8 cellular contexts compared by ENCODE assay signal in genomic region chr16:88437367-88437964, GRCh38. TPM values are rescaled to one million over a fixed set of nuclear protein-coding genes. Genes with fewer than 3 reads are reported as not detected.
DNase-seq lines count a peak whose midpoint lies in the region; ATAC-seq and TF ChIP-seq lines count a peak whose summit lies in the region.

No MANE protein-coding gene starts in this region.

- no peaks in the 10 kb centered on the region for H3K9me2 ChIP-seq in GM23248 (ENCODE audit: insufficient read depth)
- no peaks in the 10 kb centered on the region for H3K9me2 ChIP-seq in SK-N-SH

- H3K9me3 ChIP-seq in GM23248 (ENCODE audit: low read depth) (no peaks in the 10 kb centered on the region), SK-N-SH (no peaks in the 10 kb centered on the region), right cardiac atrium (ENCODE audit: control insufficient read depth, low read length) (no peaks in the 10 kb centered on the region)

- TF ChIP-seq EP300 in SK-N-SH (IDR thresholded peaks at IDR 0.05; ENCODE audit: borderline replicate concordance in 1 of 2, low read depth in 1 of 2, low read length in 1 of 2): no peak

- POLR2A ChIA-PET in SK-N-SH (lab: Yijun Ruan, JAX): interaction anchor here (0.6 kb wide), 1 partner anchor 388 kb away, joined by 3 read pairs; no protein-coding TSS in a partner anchor

- H2AFZ ChIP-seq in GM23248: no peak overlapping the region
- no peak overlapping the region for H2AFZ ChIP-seq in SK-N-SH (ENCODE audit: low read depth)

- TF ChIP-seq RAD21 in SK-N-SH (IDR thresholded peaks at IDR 0.05; ENCODE audit: low read length): peak; percentile 79

- H3K4me2 ChIP-seq in GM23248 (ENCODE audit: unreplicated experiment) (no peak overlapping the region), SK-N-SH (no peak overlapping the region)

- ATAC-seq in right cardiac atrium (peak; percentile 6 to 32), HG03175 (IDR thresholded peaks at IDR 0.05; ENCODE audit: unreplicated experiment) (no peak)

- TF ChIP-seq CTCF in SK-N-SH (IDR thresholded peaks at IDR 0.05): peak; percentile 83

- H3F3A ChIP-seq in GM23248 (ENCODE audit: insufficient read depth): no peaks in the 10 kb centered on the region
- H3F3A ChIP-seq in SK-N-SH (replicated peaks; ENCODE audit: insufficient read depth): no peaks in the 10 kb centered on the region

- no peaks in the 10 kb centered on the region for H3K27me3 ChIP-seq in GM23248 (replicated peaks; ENCODE audit: insufficient read depth)
- H3K27me3 ChIP-seq in SK-N-SH (ENCODE audit: insufficient read depth): no peaks in the 10 kb centered on the region
- H3K27me3 ChIP-seq in right cardiac atrium (ENCODE audit: control insufficient read depth, insufficient read depth): no peaks in the 10 kb centered on the region
- H3K27me3 ChIP-seq in H7 (ENCODE audit: control insufficient read depth, insufficient read depth, low read length): no peaks in the 10 kb centered on the region

- H3K4me1 ChIP-seq in GM23248 (ENCODE audit: insufficient read depth) (no peaks in the 10 kb centered on the region), SK-N-SH (ENCODE audit: control insufficient read depth in 1 of 2, insufficient read depth in 2 of 2, low read depth in 1 of 2, low read length in 1 of 2) (peaks cover 0 to 9% of the 10 kb centered on the region in 2 experiments; a peak in 1 of 4 replicates), right cardiac atrium (ENCODE audit: control insufficient read depth, insufficient read depth, low read length) (no peaks in the 10 kb centered on the region)

- CTCF ChIA-PET in SK-N-SH (lab: Yijun Ruan, JAX): interaction anchor here (0.6 to 4.8 kb wide), 59 partner anchors 10 to 658 kb away, joined by 3 to 48 read pairs (median 4); partner anchors contain the start of genes CA5A and ZNF469

- intact Hi-C loops in right cardiac atrium (cut with DNase I): loop anchor here (5.0 to 10.0 kb wide), 3 partner anchors 240 to 453 kb away; no protein-coding TSS in a partner anchor

- in situ Hi-C loops in ACHN (cut with HindIII; ENCODE audit: low pct_ligation_motif_present, low pct_unique_long_range_greater_than_20kb, low sequenced_read_pairs) (loop anchor here (25.0 kb wide), 1 partner anchor 100 kb away; no protein-coding TSS in a partner anchor), GM23248 (cut with MboI) (no loop called here)

- H3K4me3 ChIP-seq in GM23248: no peak overlapping the region
- H3K4me3 ChIP-seq in SK-N-SH (ENCODE audit: low read depth in 2 of 2, low read length in 1 of 2): peak overlapping the region in 1 of 2 experiments; percentile 52; a peak in 1 of 4 replicates
- H3K4me3 ChIP-seq in right cardiac atrium (ENCODE audit: low read length): no peak overlapping the region
- H3K4me3 ChIP-seq in H7 (ENCODE audit: insufficient read depth, low read depth, low read length): no peak overlapping the region

- H3K79me2 ChIP-seq in GM23248 (ENCODE audit: insufficient read depth) (no peaks in the 10 kb centered on the region), SK-N-SH (ENCODE audit: insufficient read depth) (no peaks in the 10 kb centered on the region)

- H4K20me1 ChIP-seq in GM23248 (ENCODE audit: insufficient read depth): no peaks in the 10 kb centered on the region
- H4K20me1 ChIP-seq in SK-N-SH (ENCODE audit: insufficient read depth): no peaks in the 10 kb centered on the region

- H3K36me3 ChIP-seq in GM23248 (ENCODE audit: low read depth) (no peaks in the 10 kb centered on the region), SK-N-SH (replicated peaks in 1 of 2; ENCODE audit: control insufficient read depth in 1 of 2, insufficient read depth in 2 of 2, low read length in 1 of 2) (no peaks in the 10 kb centered on the region), H7 (replicated peaks; ENCODE audit: control insufficient read depth, insufficient read depth, low read length) (no peaks in the 10 kb centered on the region)

- H3K9ac ChIP-seq in GM23248 (no peak overlapping the region), SK-N-SH (no peak overlapping the region)

- DNase-seq in ACHN (peak; percentile 51), GM23248 (peak; percentile 49), SK-N-SH (peak; percentile 95), right cardiac atrium (peak; percentile 61 to 85 (median 80)), H7 (no peak)
- peak; percentile 76 for DNase-seq in activated naive CD4-positive, alpha-beta T cell treated with anti-CD3 and anti-CD28 coated beads, Interleukin-2, amount 50 U/mL, for 16 hours
- DNase-seq in stimulated activated CD4-positive, alpha-beta T cell treated with anti-CD3 and anti-CD28 coated beads, Interleukin-1b, Interleukin-23, amount 100 ng/mL, for 48 hours: peak; percentile 65

- WGBS in GM23248 (ENCODE audit: low coverage in 1 of 2, low lambda C conversion rate in 2 of 2, missing lambda C conversion rate in 2 of 2), 2 experiments: 67 to 72% methylated on average over 40 to 41 of the region's 55 CpGs
- WGBS in SK-N-SH (ENCODE audit: low lambda C conversion rate): 57% methylated on average over 7 of the region's 55 CpGs
- 47% methylated on average over 55 of the region's 55 CpGs for WGBS in right cardiac atrium

- no peak overlapping the region for H3K27ac ChIP-seq in GM23248
- H3K27ac ChIP-seq in SK-N-SH (ENCODE audit: low read depth in 2 of 2, low read length in 1 of 2): no peak overlapping the region; a peak in 1 of 4 replicates
- no peak overlapping the region for H3K27ac ChIP-seq in right cardiac atrium (ENCODE audit: low read length)

TF ChIP-seq in SK-N-SH, 30 proteins besides CTCF, POLR2A, EP300 and RAD21:
- TF ChIP-seq RCOR1 (IDR thresholded peaks at IDR 0.05; ENCODE audit: low read length) (no peak), TAF1 (IDR thresholded peaks at IDR 0.05; ENCODE audit: borderline replicate concordance, low read depth, low read length) (no peak), SMC3 (IDR thresholded peaks at IDR 0.05; ENCODE audit: low read depth, low read length) (peak; percentile 83), FOSL2 (IDR thresholded peaks at IDR 0.05; ENCODE audit: borderline replicate concordance, low read depth) (no peak)
- TF ChIP-seq, protein P1, sequence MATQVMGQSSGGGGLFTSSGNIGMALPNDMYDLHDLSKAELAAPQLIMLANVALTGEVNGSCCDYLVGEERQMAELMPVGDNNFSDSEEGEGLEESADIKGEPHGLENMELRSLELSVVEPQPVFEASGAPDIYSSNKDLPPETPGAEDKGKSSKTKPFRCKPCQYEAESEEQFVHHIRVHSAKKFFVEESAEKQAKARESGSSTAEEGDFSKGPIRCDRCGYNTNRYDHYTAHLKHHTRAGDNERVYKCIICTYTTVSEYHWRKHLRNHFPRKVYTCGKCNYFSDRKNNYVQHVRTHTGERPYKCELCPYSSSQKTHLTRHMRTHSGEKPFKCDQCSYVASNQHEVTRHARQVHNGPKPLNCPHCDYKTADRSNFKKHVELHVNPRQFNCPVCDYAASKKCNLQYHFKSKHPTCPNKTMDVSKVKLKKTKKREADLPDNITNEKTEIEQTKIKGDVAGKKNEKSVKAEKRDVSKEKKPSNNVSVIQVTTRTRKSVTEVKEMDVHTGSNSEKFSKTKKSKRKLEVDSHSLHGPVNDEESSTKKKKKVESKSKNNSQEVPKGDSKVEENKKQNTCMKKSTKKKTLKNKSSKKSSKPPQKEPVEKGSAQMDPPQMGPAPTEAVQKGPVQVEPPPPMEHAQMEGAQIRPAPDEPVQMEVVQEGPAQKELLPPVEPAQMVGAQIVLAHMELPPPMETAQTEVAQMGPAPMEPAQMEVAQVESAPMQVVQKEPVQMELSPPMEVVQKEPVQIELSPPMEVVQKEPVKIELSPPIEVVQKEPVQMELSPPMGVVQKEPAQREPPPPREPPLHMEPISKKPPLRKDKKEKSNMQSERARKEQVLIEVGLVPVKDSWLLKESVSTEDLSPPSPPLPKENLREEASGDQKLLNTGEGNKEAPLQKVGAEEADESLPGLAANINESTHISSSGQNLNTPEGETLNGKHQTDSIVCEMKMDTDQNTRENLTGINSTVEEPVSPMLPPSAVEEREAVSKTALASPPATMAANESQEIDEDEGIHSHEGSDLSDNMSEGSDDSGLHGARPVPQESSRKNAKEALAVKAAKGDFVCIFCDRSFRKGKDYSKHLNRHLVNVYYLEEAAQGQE (IDR thresholded peaks at IDR 0.05; ENCODE audit: low read depth, low read length): no peak

RNA-seq across cellular contexts. Expression of gene ZFPM1, which starts 15.6 kb away (rescaled TPM):
- total RNA-seq in GM23248 (2014; rRNA removed; shearing (Covaris generic)): 0.25 and 2.4 TPM in 2 replicates
- polyA plus RNA-seq in GM23248 (2016; fragmentation: Nextera tagmentation; extraction: Ambion mirVana): 0.06 and 0.14 TPM in 2 replicates
- 0.54 and 1.2 TPM in 2 replicates for polyA plus RNA-seq in SK-N-SH (2012; rRNA removed)
- 0.54 and 1.0 TPM in 2 replicates for polyA plus RNA-seq in SK-N-SH (2012; cell fraction: cytosol; rRNA removed)
- 3.8 and 5.6 TPM in 2 replicates for polyA plus RNA-seq in SK-N-SH (2012; cell fraction: nucleus; rRNA removed)
- total RNA-seq in right cardiac atrium: 10 to 100 TPM in 1 of 4 donors, 1 to 10 TPM in 3; 8.1 to 11.4 (median 8.7) TPM
- polyA plus RNA-seq in right cardiac atrium: 7.7 TPM
- total RNA-seq in H7 (2014; rRNA removed; shearing (Covaris generic)): 1.1 and 1.7 TPM in 2 replicates

RNA-seq across cellular contexts. Expression of gene ZNF469, which starts 54.7 kb away (rescaled TPM):
- total RNA-seq in GM23248 (2014; rRNA removed; shearing (Covaris generic)): 2.3 and 2.6 TPM in 2 replicates
- polyA plus RNA-seq in GM23248 (2016; fragmentation: Nextera tagmentation; extraction: Ambion mirVana) (0.65 and 0.70 TPM in 2 replicates), SK-N-SH (2012; rRNA removed) (0.24 and 0.56 TPM in 2 replicates), right cardiac atrium (0.84 TPM)
- 0.19 and 0.34 TPM in 2 replicates for polyA plus RNA-seq in SK-N-SH (2012; cell fraction: cytosol; rRNA removed)
- 1.3 and 1.7 TPM in 2 replicates for polyA plus RNA-seq in SK-N-SH (2012; cell fraction: nucleus; rRNA removed)
- 1 to 10 TPM; 1.3 to 1.9 (median 1.8) TPM for total RNA-seq in right cardiac atrium
- 0.28 and 0.44 TPM in 2 replicates for total RNA-seq in H7 (2014; rRNA removed; shearing (Covaris generic))
